In the genomic region with DNA sequence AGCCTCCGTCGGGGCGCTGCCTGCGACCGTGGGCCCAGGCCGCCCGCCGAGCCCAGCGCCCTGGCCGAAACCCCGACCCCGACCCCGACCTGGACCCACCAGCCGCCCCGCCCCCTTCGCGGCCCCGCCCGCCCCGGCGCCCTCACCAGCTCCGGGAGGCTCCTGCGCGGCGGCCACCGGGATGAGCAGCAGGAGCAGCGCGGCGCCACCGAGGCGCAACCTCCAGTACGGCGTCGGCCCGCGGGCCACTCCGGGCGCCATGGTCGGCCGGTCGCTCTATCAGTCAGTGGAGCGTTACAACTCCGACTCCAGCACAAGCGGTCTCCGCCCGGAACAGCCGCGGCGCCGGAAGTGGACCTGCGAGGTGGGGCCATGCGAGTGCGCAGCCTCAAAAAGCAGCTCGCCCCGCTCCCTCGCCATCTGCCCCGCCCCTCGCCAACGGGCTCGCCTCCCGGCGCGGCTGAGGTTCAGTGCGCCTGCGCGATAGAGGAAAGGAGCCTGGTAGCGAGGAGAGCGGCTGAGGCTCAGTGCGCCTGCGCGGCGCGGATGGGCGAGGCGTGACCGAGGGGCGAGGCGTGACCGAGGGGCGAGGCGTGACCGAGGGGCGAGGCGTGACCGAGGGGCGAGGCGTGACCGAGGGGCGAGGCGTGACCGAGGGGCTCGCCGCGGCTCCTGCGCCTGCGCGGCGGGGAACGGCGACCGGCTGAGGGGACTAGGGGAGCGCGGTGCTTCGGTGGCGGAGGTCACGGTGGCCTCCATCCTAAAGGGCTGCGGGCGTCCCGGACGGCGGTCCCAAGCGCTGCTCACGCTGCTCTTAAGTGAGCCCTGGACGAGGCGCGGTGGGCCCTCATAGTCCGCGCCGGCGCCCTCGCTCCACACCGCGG, we compare ENCODE assay signal across 8 cellular contexts. TPM values are rescaled to one million over a fixed set of nuclear protein-coding genes. Genes with fewer than 3 reads are reported as not detected.
DNase-seq lines count a peak whose midpoint lies in the region; TF ChIP-seq lines count a peak whose summit lies in the region.

A gene with protein sequence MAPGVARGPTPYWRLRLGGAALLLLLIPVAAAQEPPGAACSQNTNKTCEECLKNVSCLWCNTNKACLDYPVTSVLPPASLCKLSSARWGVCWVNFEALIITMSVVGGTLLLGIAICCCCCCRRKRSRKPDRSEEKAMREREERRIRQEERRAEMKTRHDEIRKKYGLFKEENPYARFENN (minus strand): TSS at position 335 of the 884 bp plus-strand sequence. CDS start 74 bp downstream, at position 261.

- H2AFZ ChIP-seq in neuron (ENCODE audit: low read depth, low read length), result peak within 1 kb of the TSS; percentile 55

- H3K9me3 ChIP-seq in neuron (ENCODE audit: low read length), result no peaks in the 10 kb centered on the region

- H3K4me3 ChIP-seq in HFF-Myc (replicated peaks; ENCODE audit: low read depth, low read length), result peak within 1 kb of the TSS; percentile 87
- H3K4me3 ChIP-seq in neuron (ENCODE audit: low read length), result peak within 1 kb of the TSS; percentile 88

- no peaks in the 10 kb centered on the region for H3K36me3 ChIP-seq in neuron (ENCODE audit: insufficient read depth, low read length)

- DNase-seq in GM04503 (ENCODE audit: low read depth), result peak; percentile 78
- DNase-seq in HFF-Myc (ENCODE audit: extremely low read depth, low read depth), result peak; percentile 86
- DNase-seq in NAMALWA (ENCODE audit: low spot score), result peak; percentile 98
- DNase-seq in SK-MEL-5 (ENCODE audit: low read depth, low spot score), result peak; percentile 97
- peak; percentile 99 for DNase-seq in activated naive CD4-positive, alpha-beta T cell treated with Interleukin-2 at 50 U/mL for 16 hours
- DNase-seq in foreskin melanocyte, result peak; percentile 95
- peak; percentile 90 for DNase-seq in stromal cell of bone marrow (ENCODE audit: low read depth)

- in situ Hi-C loops in SK-MEL-5 (cut with HindIII; ENCODE audit: low pct_unique_long_range_greater_than_20kb, low sequenced_read_pairs), result no loop called here

- no peak for TF ChIP-seq CTCF in HFF-Myc (IDR thresholded peaks at IDR 0.05; ENCODE audit: low read depth, low read length, missing control alignments)

- peaks cover 32% of the 10 kb centered on the region for H3K4me1 ChIP-seq in neuron (ENCODE audit: insufficient read depth, low read length)

- no peaks in the 10 kb centered on the region for H3K27me3 ChIP-seq in neuron (ENCODE audit: insufficient read depth, low read length)

RNA-seq across cellular contexts. Expression of the gene that starts here (rescaled TPM):
- 843 and 970 TPM in 2 replicates for total RNA-seq in SK-MEL-5 (2014; rRNA removed; shearing (Covaris generic))
- polyA plus RNA-seq in SK-MEL-5 (2015; cell fraction: cytosol; rRNA removed), result 592 and 672 TPM in 2 replicates
- 189 and 209 TPM in 2 replicates for polyA plus RNA-seq in SK-MEL-5 (2015; cell fraction: nucleus; rRNA removed)

Comparison
In these comparisons a context has a peak if more than half of its experiments do, and no peak if none do; other contexts are left out.
1. Peak in every context shown above with its lines: DNase-seq and H3K4me3 ChIP-seq.